In the genomic region with DNA sequence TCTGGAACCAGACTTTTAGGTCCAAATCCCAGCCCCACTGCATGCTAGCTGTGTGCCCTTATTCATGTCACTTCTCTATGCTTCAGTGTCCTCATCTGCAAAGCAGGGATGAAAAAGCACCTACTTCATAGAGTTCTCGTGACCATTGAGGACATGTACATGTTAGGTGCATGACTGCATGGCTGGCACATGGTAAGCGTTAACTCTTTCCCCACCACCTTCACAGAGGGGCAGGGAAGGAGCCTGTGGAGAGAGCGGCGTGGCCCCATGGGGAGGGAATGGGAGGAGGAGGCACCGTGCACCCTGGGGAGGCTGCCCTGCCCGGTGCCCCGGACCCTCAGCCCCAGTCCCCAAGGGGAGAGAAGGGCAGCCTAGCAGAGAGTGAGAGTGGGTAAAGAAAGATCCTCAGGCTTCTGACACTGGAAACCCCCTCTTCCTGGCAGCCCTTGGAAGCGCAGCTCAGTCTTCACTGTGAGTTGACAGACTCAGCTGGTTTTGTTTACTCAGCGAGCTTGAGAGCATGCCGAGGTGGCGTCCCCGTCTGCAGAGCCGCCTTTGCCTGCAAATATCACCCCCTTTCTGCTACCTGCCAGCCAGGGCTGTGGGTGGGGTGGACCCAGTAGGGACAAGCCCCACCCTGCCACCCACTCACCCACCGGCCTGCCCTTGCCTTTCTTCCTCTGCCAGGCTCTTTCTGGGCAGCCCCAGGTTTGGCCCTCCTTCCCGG, we compare ENCODE assay signal across 8 cellular contexts. TPM values are rescaled to one million over a fixed set of nuclear protein-coding genes. Genes with fewer than 3 reads are reported as not detected.
DNase-seq lines count a peak whose midpoint lies in the region; ATAC-seq, FAIRE-seq and TF ChIP-seq lines count a peak whose summit lies in the region.

No MANE protein-coding gene starts in this region.

- TF ChIP-seq CTCF in lower lobe of right lung (IDR thresholded peaks at IDR 0.05) (no peak), transverse colon (IDR thresholded peaks at IDR 0.05) (no peak)

- intact Hi-C loops in lower lobe of right lung (cut with DNase I) (no loop called here), transverse colon (cut with DNase I; ENCODE audit: low total_unique reads) (loop anchor here (5.0 kb wide), 1 partner anchor 54 kb away; no protein-coding TSS in a partner anchor)

- H3K9me3 ChIP-seq in lower lobe of right lung, result no peaks in the 10 kb centered on the region
- no peaks in the 10 kb centered on the region for H3K9me3 ChIP-seq in transverse colon
- no peaks in the 10 kb centered on the region for H3K9me3 ChIP-seq in small intestine (ENCODE audit: control insufficient read depth, low read depth)

- peak; percentile 28 to 70 for DNase-seq in NCI-H524 (lab: John Stamatoyannopoulos, UW)
- DNase-seq in NCI-H524 treated with DMSO at 0.1 percent for 48 hours (lab: John Stamatoyannopoulos, UW), result no peak
- DNase-seq in astrocyte of the hippocampus (ENCODE audit: low read depth, low spot score), result peak; percentile 64
- DNase-seq in lower lobe of right lung, result peak; percentile 56
- DNase-seq in transverse colon, result no peak
- no peak for DNase-seq in NK-92 treated with Interleukin-12 subunit alpha and Interleukin-12 subunit beta, amount 100 ng/mL, for 24 hours (lab: John Stamatoyannopoulos, UW)
- DNase-seq in small intestine, result no peak

- ATAC-seq in lower lobe of right lung (peak; percentile 57 to 73), HG02973 (IDR thresholded peaks at IDR 0.05; ENCODE audit: unreplicated experiment) (no peak)

- 74% methylated on average over 15 of the region's 15 CpGs; no CpG with 5 or more reads in 1 of the 2 donors for WGBS in transverse colon (ENCODE audit: low coverage in 1 of 2), 2 donors
- 72 to 91% (median 81%) methylated on average over 15 of the region's 15 CpGs for WGBS in small intestine, 3 donors

- in situ Hi-C loops in transverse colon (cut with MboI; ENCODE audit: low pct_ligation_motif_present in 1 of 4, low pct_unique_long_range_greater_than_20kb in 1 of 4, low sequenced_read_pairs in 3 of 4), result no loop called here

- no peaks in the 10 kb centered on the region for H3K27me3 ChIP-seq in lower lobe of right lung (ENCODE audit: low read depth)
- no peaks in the 10 kb centered on the region for H3K27me3 ChIP-seq in transverse colon
- no peaks in the 10 kb centered on the region for H3K27me3 ChIP-seq in small intestine (ENCODE audit: control insufficient read depth in 2 of 2, insufficient read depth in 2 of 2, low read length in 2 of 2)

- H3K4me1 ChIP-seq in lower lobe of right lung, result peaks cover 57% of the 10 kb centered on the region
- peaks cover 7 to 42% (median 16%) of the 10 kb centered on the region in 4 donors for H3K4me1 ChIP-seq in transverse colon
- no peaks in the 10 kb centered on the region for H3K4me1 ChIP-seq in small intestine (ENCODE audit: control insufficient read depth in 2 of 2, insufficient read depth in 1 of 2, low read depth in 1 of 2, low read length in 1 of 2)

- H3K36me3 ChIP-seq in lower lobe of right lung (no peaks in the 10 kb centered on the region), transverse colon (no peaks in the 10 kb centered on the region), small intestine (ENCODE audit: control insufficient read depth in 2 of 2, insufficient read depth in 2 of 2, low read length in 2 of 2) (no peaks in the 10 kb centered on the region)

- no peak for TF ChIP-seq EP300 in transverse colon (IDR thresholded peaks at IDR 0.05; ENCODE audit: low read depth)

- H3K27ac ChIP-seq in lower lobe of right lung (peak overlapping the region; percentile 76), transverse colon (peak overlapping the region; percentile 80 to 85 (median 82)), small intestine (ENCODE audit: low read depth in 1 of 2, low read length in 1 of 2) (peak overlapping the region in 1 of 2 donors; percentile 83)

- H3K4me3 ChIP-seq in lower lobe of right lung (no peak overlapping the region), transverse colon (no peak overlapping the region), small intestine (ENCODE audit: low read depth in 1 of 2, low read length in 2 of 2) (no peak overlapping the region)

- FAIRE-seq in small intestine (lab: Jason Lieb, UNC), result no peak

- no peak for TF ChIP-seq POLR2A in transverse colon (IDR thresholded peaks at IDR 0.05)

RNA-seq across cellular contexts. Expression of gene ANGPTL2, which starts 10.6 kb away (rescaled TPM):
- 11.4 TPM for total RNA-seq in lower lobe of right lung
- total RNA-seq in transverse colon, result 10 to 100 TPM; 11.0 to 30.8 (median 13.1) TPM
- 10 to 100 TPM in 1 of 3 donors, 1 to 10 TPM in 1, under 1 TPM in 1; 0.45 to 16.5 (median 3.0) TPM for polyA plus RNA-seq in small intestine

Comparison
In these comparisons a context has a peak if more than half of its experiments do, and no peak if none do; other contexts are left out.
1. DNase-seq: peak in NCI-H524 (2 of 2), astrocyte of the hippocampus (single experiment) and lower lobe of right lung (single experiment); none in NCI-H524 treated with DMSO at 0.1 percent for 48 hours (single experiment), transverse colon (single experiment), NK-92 treated with Interleukin-12 subunit alpha and Interleukin-12 subunit beta, amount 100 ng/mL, for 24 hours (single experiment) and small intestine (single experiment).